In the genomic region with DNA sequence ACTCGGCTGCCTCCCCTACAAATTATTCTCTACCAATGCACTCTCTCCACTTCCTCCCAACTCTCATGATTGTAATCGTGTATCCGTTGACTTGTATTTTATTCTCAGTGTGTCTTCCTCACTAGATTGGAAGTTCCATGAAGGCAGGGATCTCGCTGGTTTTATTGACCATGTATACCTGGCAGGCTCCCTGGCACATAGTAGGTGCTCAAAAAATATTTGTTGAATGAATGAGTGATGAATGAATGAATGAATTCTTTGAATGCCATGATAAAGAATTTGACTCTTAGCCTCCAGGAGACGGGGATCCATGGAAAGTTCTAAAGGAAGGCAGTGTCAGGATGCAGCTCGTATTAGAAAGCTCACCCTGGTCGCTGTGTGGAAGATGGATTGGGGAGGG, we compare ENCODE assay signal across 1 cellular context.
TF ChIP-seq lines count a peak whose summit lies in the region.

No MANE protein-coding gene starts in this region.

TF ChIP-seq in H1, 55 proteins besides CTCF, POLR2A, EP300 and RAD21:
- TF ChIP-seq, protein P1, sequence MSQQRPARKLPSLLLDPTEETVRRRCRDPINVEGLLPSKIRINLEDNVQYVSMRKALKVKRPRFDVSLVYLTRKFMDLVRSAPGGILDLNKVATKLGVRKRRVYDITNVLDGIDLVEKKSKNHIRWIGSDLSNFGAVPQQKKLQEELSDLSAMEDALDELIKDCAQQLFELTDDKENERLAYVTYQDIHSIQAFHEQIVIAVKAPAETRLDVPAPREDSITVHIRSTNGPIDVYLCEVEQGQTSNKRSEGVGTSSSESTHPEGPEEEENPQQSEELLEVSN (IDR thresholded peaks at IDR 0.05): no peak
- no peak for TF ChIP-seq YY1 (IDR thresholded peaks at IDR 0.05; ENCODE audit: low read depth, low read length)
- no peak for TF ChIP-seq ZNF274 (IDR thresholded peaks at IDR 0.05; ENCODE audit: borderline replicate concordance, extremely low read depth, low read length)
- no peak for TF ChIP-seq NANOG (IDR thresholded peaks at IDR 0.05; ENCODE audit: insufficient read depth, low read depth, low read length, poor library complexity, severe bottlenecking)
- TF ChIP-seq PHF8 (conservative IDR thresholded peaks at IDR 0.05; ENCODE audit: low read depth, low read length): no peak
- no peak for TF ChIP-seq EGR1 (IDR thresholded peaks at IDR 0.05; ENCODE audit: borderline replicate concordance, low read depth, low read length)
- no peak for TF ChIP-seq ASH2L (IDR thresholded peaks at IDR 0.05; ENCODE audit: low read length)
- no peak for TF ChIP-seq SP4 (IDR thresholded peaks at IDR 0.05; ENCODE audit: low read length)
- TF ChIP-seq, protein P2, sequence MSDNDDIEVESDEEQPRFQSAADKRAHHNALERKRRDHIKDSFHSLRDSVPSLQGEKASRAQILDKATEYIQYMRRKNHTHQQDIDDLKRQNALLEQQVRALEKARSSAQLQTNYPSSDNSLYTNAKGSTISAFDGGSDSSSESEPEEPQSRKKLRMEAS (IDR thresholded peaks at IDR 0.05): no peak
- no peak for TF ChIP-seq BRCA1 (IDR thresholded peaks at IDR 0.05; ENCODE audit: low read depth, low read length)
- TF ChIP-seq TBP (IDR thresholded peaks at IDR 0.05; ENCODE audit: low read depth, low read length): no peak
- no peak for TF ChIP-seq POLR2AphosphoS5 (IDR thresholded peaks at IDR 0.05; ENCODE audit: low read depth, low read length)
- TF ChIP-seq SRF (IDR thresholded peaks at IDR 0.05; ENCODE audit: low read depth, low read length): no peak
